Comparison of ENCODE assay signal across 1 cellular context in genomic region chr6:35320031-35320410, GRCh38.
A peak's percentile ranks its signal among the peaks of the same experiment; 100 is the strongest.
TF ChIP-seq lines count a peak whose summit lies in the region.

No MANE protein-coding gene starts in this region.

TF ChIP-seq in HepG2, 621 proteins besides CTCF, POLR2A, EP300 and RAD21:
- TF ChIP-seq, protein P1, sequence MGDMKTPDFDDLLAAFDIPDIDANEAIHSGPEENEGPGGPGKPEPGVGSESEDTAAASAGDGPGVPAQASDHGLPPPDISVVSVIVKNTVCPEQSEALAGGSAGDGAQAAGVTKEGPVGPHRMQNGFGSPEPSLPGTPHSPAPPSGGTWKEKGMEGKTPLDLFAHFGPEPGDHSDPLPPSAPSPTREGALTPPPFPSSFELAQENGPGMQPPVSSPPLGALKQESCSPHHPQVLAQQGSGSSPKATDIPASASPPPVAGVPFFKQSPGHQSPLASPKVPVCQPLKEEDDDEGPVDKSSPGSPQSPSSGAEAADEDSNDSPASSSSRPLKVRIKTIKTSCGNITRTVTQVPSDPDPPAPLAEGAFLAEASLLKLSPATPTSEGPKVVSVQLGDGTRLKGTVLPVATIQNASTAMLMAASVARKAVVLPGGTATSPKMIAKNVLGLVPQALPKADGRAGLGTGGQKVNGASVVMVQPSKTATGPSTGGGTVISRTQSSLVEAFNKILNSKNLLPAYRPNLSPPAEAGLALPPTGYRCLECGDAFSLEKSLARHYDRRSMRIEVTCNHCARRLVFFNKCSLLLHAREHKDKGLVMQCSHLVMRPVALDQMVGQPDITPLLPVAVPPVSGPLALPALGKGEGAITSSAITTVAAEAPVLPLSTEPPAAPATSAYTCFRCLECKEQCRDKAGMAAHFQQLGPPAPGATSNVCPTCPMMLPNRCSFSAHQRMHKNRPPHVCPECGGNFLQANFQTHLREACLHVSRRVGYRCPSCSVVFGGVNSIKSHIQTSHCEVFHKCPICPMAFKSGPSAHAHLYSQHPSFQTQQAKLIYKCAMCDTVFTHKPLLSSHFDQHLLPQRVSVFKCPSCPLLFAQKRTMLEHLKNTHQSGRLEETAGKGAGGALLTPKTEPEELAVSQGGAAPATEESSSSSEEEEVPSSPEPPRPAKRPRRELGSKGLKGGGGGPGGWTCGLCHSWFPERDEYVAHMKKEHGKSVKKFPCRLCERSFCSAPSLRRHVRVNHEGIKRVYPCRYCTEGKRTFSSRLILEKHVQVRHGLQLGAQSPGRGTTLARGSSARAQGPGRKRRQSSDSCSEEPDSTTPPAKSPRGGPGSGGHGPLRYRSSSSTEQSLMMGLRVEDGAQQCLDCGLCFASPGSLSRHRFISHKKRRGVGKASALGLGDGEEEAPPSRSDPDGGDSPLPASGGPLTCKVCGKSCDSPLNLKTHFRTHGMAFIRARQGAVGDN (CRISPR knock-in tag; IDR thresholded peaks at IDR 0.05) = peak; percentile 0; the same call in 1 of the 2 replicates
- no peak for TF ChIP-seq RFX1 (IDR thresholded peaks at IDR 0.05)
